ENCODE assay signal across 9 cellular contexts in the genomic region with DNA sequence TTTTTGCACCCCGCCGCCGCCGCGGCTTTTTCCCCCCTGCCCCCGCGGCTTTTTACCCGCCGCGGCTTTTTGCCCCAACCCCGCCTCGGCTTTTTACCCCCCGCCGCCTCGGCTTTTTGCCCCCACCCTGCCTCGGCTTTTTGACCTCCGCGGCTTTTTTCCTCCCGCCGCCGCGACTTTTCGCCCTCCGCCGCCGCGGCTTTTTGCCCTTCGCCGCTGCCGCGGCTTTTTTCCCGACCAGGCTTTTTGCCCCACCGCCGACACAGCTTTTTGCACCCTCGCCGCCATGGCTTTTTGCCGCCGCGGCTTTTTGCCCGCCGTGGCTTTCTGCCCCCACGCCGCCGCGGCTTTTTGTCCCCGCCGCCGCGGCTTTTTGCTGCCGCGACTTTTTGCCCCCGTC.
DNase-seq lines count a peak whose midpoint lies in the region; ATAC-seq and TF ChIP-seq lines count a peak whose summit lies in the region.
"Had no signal": no experiment of that assay in that cellular context is flagged by ENCODE, and none has a peak within 500 bp of the region (broad histone marks: within the 10 kb centered on the region; RNA-seq: fewer than 3 reads in every experiment).

No MANE protein-coding gene starts in this region.

- TF ChIP-seq EP300 in gastroesophageal sphincter (IDR thresholded peaks at IDR 0.05) (no peak), suprapubic skin (IDR thresholded peaks at IDR 0.05) (no peak)

- no peaks in the 10 kb centered on the region for H3K4me1 Mint-ChIP-seq in T-helper 17 cell

- H3K36me3 ChIP-seq in gastroesophageal sphincter: no peaks in the 10 kb centered on the region
- no peaks in the 10 kb centered on the region for H3K36me3 ChIP-seq in suprapubic skin

- no peak for TF ChIP-seq CTCF in gastroesophageal sphincter (IDR thresholded peaks at IDR 0.05)
- no peak for TF ChIP-seq CTCF in suprapubic skin (IDR thresholded peaks at IDR 0.05)

- H3K27ac Mint-ChIP-seq in T-helper 17 cell: no peak overlapping the region

- peak overlapping the region; percentile 7 to 61 for H3K4me3 ChIP-seq in gastroesophageal sphincter
- H3K4me3 ChIP-seq in suprapubic skin: peak overlapping the region; percentile 63

- WGBS in gastroesophageal sphincter (ENCODE audit: low coverage in 1 of 2), 2 donors: 3 to 7% methylated on average over 6 to 28 of the region's 52 CpGs
- WGBS in suprapubic skin: 1% methylated on average over 41 of the region's 52 CpGs

- H3K36me3 Mint-ChIP-seq in T-helper 17 cell (ENCODE audit: low read depth): no peaks in the 10 kb centered on the region

- peaks cover 5% of the 10 kb centered on the region for H3K27me3 Mint-ChIP-seq in T-helper 17 cell

- H3K9me3 ChIP-seq in T-helper 17 cell (ENCODE audit: control insufficient read depth, low read length, poor library complexity, severe bottlenecking) (no peaks in the 10 kb centered on the region), gastroesophageal sphincter (no peaks in the 10 kb centered on the region), suprapubic skin (no peaks in the 10 kb centered on the region)

- H3K4me1 ChIP-seq in gastroesophageal sphincter (peaks cover 0 to 10% (median 0%) of the 10 kb centered on the region in 3 donors), suprapubic skin (peaks cover 9% of the 10 kb centered on the region)

- H3K27me3 ChIP-seq in gastroesophageal sphincter: peaks cover 22% of the 10 kb centered on the region
- peaks cover 19% of the 10 kb centered on the region for H3K27me3 ChIP-seq in suprapubic skin

- no peak overlapping the region for H3K27ac ChIP-seq in gastroesophageal sphincter
- no peak overlapping the region for H3K27ac ChIP-seq in suprapubic skin
- H3K27ac ChIP-seq: epithelial cell of prostate had no signal

- ATAC-seq in T-helper 17 cell: no peak
- ATAC-seq in gastroesophageal sphincter: no peak
- ATAC-seq in GM21423 (IDR thresholded peaks at IDR 0.05; ENCODE audit: unreplicated experiment): no peak
- ATAC-seq in GM19467 (IDR thresholded peaks at IDR 0.05; ENCODE audit: unreplicated experiment): no peak

- peak; percentile 31 for DNase-seq in NCI-H748 (lab: John Stamatoyannopoulos, UW; ENCODE audit: unreplicated experiment)
- DNase-seq in NCI-H748 treated with DMSO at 0.1 percent for 48 hours (lab: John Stamatoyannopoulos, UW): no peak
- DNase-seq in T-helper 17 cell: no peak
- DNase-seq in suprapubic skin (ENCODE audit: low spot score in 2 of 2): no peak
- DNase-seq in NCI-H2171 treated with DMSO at 0.1 percent for 48 hours (lab: John Stamatoyannopoulos, UW): no peak

- TF ChIP-seq POLR2A in gastroesophageal sphincter (IDR thresholded peaks at IDR 0.05) (no peak), suprapubic skin (IDR thresholded peaks at IDR 0.05) (no peak)

- H3K4me3 Mint-ChIP-seq in T-helper 17 cell: peak overlapping the region; percentile 68
